Comparison of ENCODE assay signal across 1 cellular context in the genomic region with DNA sequence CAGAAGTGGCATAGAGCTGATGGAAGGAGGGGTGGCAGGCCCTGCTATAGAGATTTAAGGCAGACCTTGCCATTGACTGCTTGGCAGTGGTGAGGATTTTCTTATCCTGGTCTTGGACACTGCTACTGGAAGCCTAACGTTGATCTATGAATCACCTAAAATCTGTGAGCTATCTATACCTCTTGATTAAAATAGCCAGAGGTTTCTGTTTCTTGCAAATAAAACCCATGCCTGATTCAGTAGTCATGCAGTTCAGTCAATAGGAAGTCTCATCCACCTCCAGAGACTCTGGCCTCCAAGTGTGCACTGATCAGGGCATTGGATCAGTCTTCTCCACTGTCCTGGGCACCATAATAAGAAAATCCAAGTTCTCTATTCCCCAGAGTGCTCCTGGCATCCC.
TF ChIP-seq lines count a peak whose summit lies in the region.

No MANE protein-coding gene starts in this region.

TF ChIP-seq in WTC11, 78 proteins besides CTCF, POLR2A, EP300 and RAD21 (continued from another document):
- TF ChIP-seq, protein P1, sequence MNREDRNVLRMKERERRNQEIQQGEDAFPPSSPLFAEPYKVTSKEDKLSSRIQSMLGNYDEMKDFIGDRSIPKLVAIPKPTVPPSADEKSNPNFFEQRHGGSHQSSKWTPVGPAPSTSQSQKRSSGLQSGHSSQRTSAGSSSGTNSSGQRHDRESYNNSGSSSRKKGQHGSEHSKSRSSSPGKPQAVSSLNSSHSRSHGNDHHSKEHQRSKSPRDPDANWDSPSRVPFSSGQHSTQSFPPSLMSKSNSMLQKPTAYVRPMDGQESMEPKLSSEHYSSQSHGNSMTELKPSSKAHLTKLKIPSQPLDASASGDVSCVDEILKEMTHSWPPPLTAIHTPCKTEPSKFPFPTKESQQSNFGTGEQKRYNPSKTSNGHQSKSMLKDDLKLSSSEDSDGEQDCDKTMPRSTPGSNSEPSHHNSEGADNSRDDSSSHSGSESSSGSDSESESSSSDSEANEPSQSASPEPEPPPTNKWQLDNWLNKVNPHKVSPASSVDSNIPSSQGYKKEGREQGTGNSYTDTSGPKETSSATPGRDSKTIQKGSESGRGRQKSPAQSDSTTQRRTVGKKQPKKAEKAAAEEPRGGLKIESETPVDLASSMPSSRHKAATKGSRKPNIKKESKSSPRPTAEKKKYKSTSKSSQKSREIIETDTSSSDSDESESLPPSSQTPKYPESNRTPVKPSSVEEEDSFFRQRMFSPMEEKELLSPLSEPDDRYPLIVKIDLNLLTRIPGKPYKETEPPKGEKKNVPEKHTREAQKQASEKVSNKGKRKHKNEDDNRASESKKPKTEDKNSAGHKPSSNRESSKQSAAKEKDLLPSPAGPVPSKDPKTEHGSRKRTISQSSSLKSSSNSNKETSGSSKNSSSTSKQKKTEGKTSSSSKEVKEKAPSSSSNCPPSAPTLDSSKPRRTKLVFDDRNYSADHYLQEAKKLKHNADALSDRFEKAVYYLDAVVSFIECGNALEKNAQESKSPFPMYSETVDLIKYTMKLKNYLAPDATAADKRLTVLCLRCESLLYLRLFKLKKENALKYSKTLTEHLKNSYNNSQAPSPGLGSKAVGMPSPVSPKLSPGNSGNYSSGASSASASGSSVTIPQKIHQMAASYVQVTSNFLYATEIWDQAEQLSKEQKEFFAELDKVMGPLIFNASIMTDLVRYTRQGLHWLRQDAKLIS (CRISPR knock-in tag; IDR thresholded peaks at IDR 0.05; ENCODE audit: borderline replicate concordance): no peak
